Comparison of ENCODE assay signal across 1 cellular context in the genomic region with DNA sequence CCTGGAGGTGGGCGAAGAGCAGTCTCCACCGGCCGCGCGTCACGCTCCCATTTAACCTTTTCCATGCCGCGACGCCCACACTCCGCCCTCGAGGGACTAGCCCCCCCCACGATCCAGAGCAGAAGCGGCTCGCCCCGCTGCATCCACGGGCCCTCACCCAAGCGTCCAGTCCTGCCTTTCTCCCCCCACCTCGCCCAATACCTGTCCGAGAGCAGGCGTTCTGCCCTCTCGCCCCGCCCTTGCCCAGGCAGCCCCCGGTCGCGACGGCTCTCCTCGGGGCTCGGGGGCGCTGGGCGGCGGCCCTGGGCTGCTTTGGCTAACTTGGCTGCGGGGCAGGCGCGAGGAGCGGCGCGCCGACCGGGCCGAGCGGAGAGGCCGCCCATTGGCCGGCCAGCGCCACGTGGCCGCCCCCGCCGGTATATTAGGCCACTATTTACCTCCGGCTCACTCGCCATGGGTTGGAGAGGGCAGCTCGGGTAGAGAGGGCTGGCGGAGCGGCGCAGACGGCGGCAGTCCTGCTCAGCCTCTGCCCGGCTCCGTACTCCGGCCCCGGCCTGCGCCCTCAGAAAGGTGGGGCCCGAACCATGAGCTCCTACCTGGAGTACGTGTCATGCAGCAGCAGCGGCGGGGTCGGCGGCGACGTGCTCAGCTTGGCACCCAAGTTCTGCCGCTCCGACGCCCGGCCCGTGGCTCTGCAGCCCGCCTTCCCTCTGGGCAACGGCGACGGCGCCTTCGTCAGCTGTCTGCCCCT.
TF ChIP-seq lines count a peak whose summit lies in the region.

A gene (plus strand): TSS at position 451 of the 751 bp plus-strand sequence. CDS start 134 bp downstream, at position 585.

TF ChIP-seq in HepG2, 621 proteins besides CTCF, POLR2A, EP300 and RAD21 (continued from another document and continues in another):
- TF ChIP-seq, protein P1, sequence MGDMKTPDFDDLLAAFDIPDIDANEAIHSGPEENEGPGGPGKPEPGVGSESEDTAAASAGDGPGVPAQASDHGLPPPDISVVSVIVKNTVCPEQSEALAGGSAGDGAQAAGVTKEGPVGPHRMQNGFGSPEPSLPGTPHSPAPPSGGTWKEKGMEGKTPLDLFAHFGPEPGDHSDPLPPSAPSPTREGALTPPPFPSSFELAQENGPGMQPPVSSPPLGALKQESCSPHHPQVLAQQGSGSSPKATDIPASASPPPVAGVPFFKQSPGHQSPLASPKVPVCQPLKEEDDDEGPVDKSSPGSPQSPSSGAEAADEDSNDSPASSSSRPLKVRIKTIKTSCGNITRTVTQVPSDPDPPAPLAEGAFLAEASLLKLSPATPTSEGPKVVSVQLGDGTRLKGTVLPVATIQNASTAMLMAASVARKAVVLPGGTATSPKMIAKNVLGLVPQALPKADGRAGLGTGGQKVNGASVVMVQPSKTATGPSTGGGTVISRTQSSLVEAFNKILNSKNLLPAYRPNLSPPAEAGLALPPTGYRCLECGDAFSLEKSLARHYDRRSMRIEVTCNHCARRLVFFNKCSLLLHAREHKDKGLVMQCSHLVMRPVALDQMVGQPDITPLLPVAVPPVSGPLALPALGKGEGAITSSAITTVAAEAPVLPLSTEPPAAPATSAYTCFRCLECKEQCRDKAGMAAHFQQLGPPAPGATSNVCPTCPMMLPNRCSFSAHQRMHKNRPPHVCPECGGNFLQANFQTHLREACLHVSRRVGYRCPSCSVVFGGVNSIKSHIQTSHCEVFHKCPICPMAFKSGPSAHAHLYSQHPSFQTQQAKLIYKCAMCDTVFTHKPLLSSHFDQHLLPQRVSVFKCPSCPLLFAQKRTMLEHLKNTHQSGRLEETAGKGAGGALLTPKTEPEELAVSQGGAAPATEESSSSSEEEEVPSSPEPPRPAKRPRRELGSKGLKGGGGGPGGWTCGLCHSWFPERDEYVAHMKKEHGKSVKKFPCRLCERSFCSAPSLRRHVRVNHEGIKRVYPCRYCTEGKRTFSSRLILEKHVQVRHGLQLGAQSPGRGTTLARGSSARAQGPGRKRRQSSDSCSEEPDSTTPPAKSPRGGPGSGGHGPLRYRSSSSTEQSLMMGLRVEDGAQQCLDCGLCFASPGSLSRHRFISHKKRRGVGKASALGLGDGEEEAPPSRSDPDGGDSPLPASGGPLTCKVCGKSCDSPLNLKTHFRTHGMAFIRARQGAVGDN (CRISPR knock-in tag; IDR thresholded peaks at IDR 0.05) = peak; percentile 96
- TF ChIP-seq, protein P2, sequence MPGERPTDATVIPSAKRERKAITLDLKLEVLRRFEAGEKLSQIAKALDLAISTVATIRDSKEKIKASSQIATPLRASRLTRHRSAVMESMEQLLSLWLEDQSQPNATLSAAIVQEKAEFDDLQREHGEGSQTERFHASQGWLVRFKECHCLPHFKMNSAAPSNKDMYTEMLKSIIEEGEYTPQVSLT (CRISPR knock-in tag; IDR thresholded peaks at IDR 0.05; ENCODE audit: borderline replicate concordance, low read depth) = no peak; the same call in 1 of the 2 replicates
- TF ChIP-seq, protein P3, sequence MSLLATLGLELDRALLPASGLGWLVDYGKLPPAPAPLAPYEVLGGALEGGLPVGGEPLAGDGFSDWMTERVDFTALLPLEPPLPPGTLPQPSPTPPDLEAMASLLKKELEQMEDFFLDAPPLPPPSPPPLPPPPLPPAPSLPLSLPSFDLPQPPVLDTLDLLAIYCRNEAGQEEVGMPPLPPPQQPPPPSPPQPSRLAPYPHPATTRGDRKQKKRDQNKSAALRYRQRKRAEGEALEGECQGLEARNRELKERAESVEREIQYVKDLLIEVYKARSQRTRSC (CRISPR knock-in tag; IDR thresholded peaks at IDR 0.05; ENCODE audit: low read depth) = no peak; the same call in 1 of the 2 replicates
- TF ChIP-seq PCBP1 (IDR thresholded peaks at IDR 0.05; ENCODE audit: borderline replicate concordance, low read depth, low read length) (peak; percentile 78; the same call in 1 of the 2 replicates), ATRX (CRISPR knock-in tag; IDR thresholded peaks at IDR 0.05; ENCODE audit: borderline replicate concordance) (no peak), ZNF569 (CRISPR knock-in tag; IDR thresholded peaks at IDR 0.05; ENCODE audit: borderline replicate concordance) (no peak), PAF1 (CRISPR knock-in tag; IDR thresholded peaks at IDR 0.05) (no peak), SCMH1 (CRISPR knock-in tag; IDR thresholded peaks at IDR 0.05; ENCODE audit: borderline replicate concordance) (no peak), ZNF33B (CRISPR knock-in tag; IDR thresholded peaks at IDR 0.05) (no peak), MZF1 (CRISPR knock-in tag; IDR thresholded peaks at IDR 0.05; ENCODE audit: borderline replicate concordance) (no peak), TBL1XR1 (IDR thresholded peaks at IDR 0.05; ENCODE audit: borderline replicate concordance, low read length, partially characterized antibody) (no peak), ZNF460 (CRISPR knock-in tag; IDR thresholded peaks at IDR 0.05; ENCODE audit: borderline replicate concordance) (no peak), HNF4G (IDR thresholded peaks at IDR 0.05; ENCODE audit: borderline replicate concordance, low read depth, low read length) (no peak), HNF4G (CRISPR knock-in tag; IDR thresholded peaks at IDR 0.05; ENCODE audit: borderline replicate concordance, low read depth) (no peak), ZNF629 (CRISPR knock-in tag; conservative IDR thresholded peaks at IDR 0.05) (no peak), SRY (CRISPR knock-in tag; IDR thresholded peaks at IDR 0.05) (no peak), FOXA3 (CRISPR knock-in tag; IDR thresholded peaks at IDR 0.05) (0 out of 2 replicates have a peak, but pooled peaks have one; percentile 24), RFX3 (CRISPR knock-in tag; IDR thresholded peaks at IDR 0.05) (no peak), ZBTB42 (CRISPR knock-in tag; IDR thresholded peaks at IDR 0.05) (0 out of 2 replicates have a peak, but pooled peaks have one; percentile 3), HDAC6 (IDR thresholded peaks at IDR 0.05; ENCODE audit: low read depth, low read length) (no peak), MXD4 (CRISPR knock-in tag; IDR thresholded peaks at IDR 0.05) (peak; percentile 34; the same call in 1 of the 2 replicates), ZNF260 (CRISPR knock-in tag; IDR thresholded peaks at IDR 0.05; ENCODE audit: borderline replicate concordance, low read depth) (no peak), HDAC2 (CRISPR knock-in tag; IDR thresholded peaks at IDR 0.05) (0 out of 2 replicates have a peak, but pooled peaks have one; percentile 40), ZNF33A (CRISPR knock-in tag; IDR thresholded peaks at IDR 0.05; ENCODE audit: borderline replicate concordance) (no peak), ZFP36L1 (CRISPR knock-in tag; IDR thresholded peaks at IDR 0.05) (no peak), SMAD1 (CRISPR knock-in tag; IDR thresholded peaks at IDR 0.05; ENCODE audit: borderline replicate concordance, low read depth) (no peak), ZNF598 (CRISPR knock-in tag; IDR thresholded peaks at IDR 0.05; ENCODE audit: borderline replicate concordance) (no peak), ZNF335 (CRISPR knock-in tag; IDR thresholded peaks at IDR 0.05) (no peak), ZNF652 (CRISPR knock-in tag; IDR thresholded peaks at IDR 0.05; ENCODE audit: borderline replicate concordance, low read depth) (peak; percentile 96), REXO4 (CRISPR knock-in tag; IDR thresholded peaks at IDR 0.05; ENCODE audit: borderline replicate concordance) (no peak), DPF2 (CRISPR knock-in tag; IDR thresholded peaks at IDR 0.05; ENCODE audit: borderline replicate concordance, low read depth) (peak; percentile 28; the same call in 1 of the 2 replicates), ZFY (CRISPR knock-in tag; IDR thresholded peaks at IDR 0.05) (peak; percentile 34), TBX2 (CRISPR knock-in tag; IDR thresholded peaks at IDR 0.05; ENCODE audit: borderline replicate concordance) (no peak; the same call in none of the 2 replicates), MLLT10 (CRISPR knock-in tag; IDR thresholded peaks at IDR 0.05) (no peak), ZFP36 (IDR thresholded peaks at IDR 0.05; ENCODE audit: borderline replicate concordance, low read depth, low read length, partially characterized antibody) (no peak), FOXP1 (IDR thresholded peaks at IDR 0.05) (no peak), FOXP1 (CRISPR knock-in tag; IDR thresholded peaks at IDR 0.05) (no peak), EZH2 (conservative IDR thresholded peaks at IDR 0.05; ENCODE audit: low read depth, low read length) (no peak)
- TF ChIP-seq, protein P4, sequence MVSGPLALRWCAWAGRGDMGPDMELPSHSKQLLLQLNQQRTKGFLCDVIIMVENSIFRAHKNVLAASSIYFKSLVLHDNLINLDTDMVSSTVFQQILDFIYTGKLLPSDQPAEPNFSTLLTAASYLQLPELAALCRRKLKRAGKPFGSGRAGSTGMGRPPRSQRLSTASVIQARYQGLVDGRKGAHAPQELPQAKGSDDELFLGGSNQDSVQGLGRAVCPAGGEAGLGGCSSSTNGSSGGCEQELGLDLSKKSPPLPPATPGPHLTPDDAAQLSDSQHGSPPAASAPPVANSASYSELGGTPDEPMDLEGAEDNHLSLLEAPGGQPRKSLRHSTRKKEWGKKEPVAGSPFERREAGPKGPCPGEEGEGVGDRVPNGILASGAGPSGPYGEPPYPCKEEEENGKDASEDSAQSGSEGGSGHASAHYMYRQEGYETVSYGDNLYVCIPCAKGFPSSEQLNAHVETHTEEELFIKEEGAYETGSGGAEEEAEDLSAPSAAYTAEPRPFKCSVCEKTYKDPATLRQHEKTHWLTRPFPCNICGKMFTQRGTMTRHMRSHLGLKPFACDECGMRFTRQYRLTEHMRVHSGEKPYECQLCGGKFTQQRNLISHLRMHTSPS (CRISPR knock-in tag; IDR thresholded peaks at IDR 0.05; ENCODE audit: low read depth) = peak; percentile 41; the same call in 1 of the 2 replicates
- TF ChIP-seq, protein P5, sequence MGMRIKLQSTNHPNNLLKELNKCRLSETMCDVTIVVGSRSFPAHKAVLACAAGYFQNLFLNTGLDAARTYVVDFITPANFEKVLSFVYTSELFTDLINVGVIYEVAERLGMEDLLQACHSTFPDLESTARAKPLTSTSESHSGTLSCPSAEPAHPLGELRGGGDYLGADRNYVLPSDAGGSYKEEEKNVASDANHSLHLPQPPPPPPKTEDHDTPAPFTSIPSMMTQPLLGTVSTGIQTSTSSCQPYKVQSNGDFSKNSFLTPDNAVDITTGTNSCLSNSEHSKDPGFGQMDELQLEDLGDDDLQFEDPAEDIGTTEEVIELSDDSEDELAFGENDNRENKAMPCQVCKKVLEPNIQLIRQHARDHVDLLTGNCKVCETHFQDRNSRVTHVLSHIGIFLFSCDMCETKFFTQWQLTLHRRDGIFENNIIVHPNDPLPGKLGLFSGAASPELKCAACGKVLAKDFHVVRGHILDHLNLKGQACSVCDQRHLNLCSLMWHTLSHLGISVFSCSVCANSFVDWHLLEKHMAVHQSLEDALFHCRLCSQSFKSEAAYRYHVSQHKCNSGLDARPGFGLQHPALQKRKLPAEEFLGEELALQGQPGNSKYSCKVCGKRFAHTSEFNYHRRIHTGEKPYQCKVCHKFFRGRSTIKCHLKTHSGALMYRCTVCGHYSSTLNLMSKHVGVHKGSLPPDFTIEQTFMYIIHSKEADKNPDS (CRISPR knock-in tag; IDR thresholded peaks at IDR 0.05) = peak; percentile 33; the same call in 1 of the 2 replicates
- TF ChIP-seq, protein P6, sequence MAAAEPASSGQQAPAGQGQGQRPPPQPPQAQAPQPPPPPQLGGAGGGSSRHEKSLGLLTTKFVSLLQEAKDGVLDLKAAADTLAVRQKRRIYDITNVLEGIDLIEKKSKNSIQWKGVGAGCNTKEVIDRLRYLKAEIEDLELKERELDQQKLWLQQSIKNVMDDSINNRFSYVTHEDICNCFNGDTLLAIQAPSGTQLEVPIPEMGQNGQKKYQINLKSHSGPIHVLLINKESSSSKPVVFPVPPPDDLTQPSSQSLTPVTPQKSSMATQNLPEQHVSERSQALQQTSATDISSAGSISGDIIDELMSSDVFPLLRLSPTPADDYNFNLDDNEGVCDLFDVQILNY (CRISPR knock-in tag; conservative IDR thresholded peaks at IDR 0.05) = no peak
- TF ChIP-seq, protein P7, sequence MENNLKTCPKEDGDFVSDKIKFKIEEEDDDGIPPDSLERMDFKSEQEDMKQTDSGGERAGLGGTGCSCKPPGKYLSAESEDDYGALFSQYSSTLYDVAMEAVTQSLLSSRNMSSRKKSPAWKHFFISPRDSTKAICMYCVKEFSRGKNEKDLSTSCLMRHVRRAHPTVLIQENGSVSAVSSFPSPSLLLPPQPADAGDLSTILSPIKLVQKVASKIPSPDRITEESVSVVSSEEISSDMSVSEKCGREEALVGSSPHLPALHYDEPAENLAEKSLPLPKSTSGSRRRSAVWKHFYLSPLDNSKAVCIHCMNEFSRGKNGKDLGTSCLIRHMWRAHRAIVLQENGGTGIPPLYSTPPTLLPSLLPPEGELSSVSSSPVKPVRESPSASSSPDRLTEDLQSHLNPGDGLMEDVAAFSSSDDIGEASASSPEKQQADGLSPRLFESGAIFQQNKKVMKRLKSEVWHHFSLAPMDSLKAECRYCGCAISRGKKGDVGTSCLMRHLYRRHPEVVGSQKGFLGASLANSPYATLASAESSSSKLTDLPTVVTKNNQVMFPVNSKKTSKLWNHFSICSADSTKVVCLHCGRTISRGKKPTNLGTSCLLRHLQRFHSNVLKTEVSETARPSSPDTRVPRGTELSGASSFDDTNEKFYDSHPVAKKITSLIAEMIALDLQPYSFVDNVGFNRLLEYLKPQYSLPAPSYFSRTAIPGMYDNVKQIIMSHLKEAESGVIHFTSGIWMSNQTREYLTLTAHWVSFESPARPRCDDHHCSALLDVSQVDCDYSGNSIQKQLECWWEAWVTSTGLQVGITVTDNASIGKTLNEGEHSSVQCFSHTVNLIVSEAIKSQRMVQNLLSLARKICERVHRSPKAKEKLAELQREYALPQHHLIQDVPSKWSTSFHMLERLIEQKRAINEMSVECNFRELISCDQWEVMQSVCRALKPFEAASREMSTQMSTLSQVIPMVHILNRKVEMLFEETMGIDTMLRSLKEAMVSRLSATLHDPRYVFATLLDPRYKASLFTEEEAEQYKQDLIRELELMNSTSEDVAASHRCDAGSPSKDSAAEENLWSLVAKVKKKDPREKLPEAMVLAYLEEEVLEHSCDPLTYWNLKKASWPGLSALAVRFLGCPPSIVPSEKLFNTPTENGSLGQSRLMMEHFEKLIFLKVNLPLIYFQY (CRISPR knock-in tag; IDR thresholded peaks at IDR 0.05; ENCODE audit: borderline replicate concordance) = no peak
- TF ChIP-seq, protein P8, sequence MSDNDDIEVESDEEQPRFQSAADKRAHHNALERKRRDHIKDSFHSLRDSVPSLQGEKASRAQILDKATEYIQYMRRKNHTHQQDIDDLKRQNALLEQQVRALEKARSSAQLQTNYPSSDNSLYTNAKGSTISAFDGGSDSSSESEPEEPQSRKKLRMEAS (IDR thresholded peaks at IDR 0.05) = peak; percentile 89
